ENCODE assay signal across 14 cellular contexts in genomic region chr15:51108933-51109550, GRCh38. TPM values are rescaled to one million over a fixed set of nuclear protein-coding genes. Genes with fewer than 3 reads are reported as not detected.
DNase-seq lines count a peak whose midpoint lies in the region; ATAC-seq and TF ChIP-seq lines count a peak whose summit lies in the region.
"Had no signal": no experiment of that assay in that cellular context is flagged by ENCODE, and none has a peak within 500 bp of the region (broad histone marks: within the 10 kb centered on the region; RNA-seq: fewer than 3 reads in every experiment).

No MANE protein-coding gene starts in this region.

- DNase-seq in AG04449 (ENCODE audit: low read depth, low spot score) (peak; percentile 67), NCI-H226 (peak; percentile 70), fibroblast of mammary gland (ENCODE audit: low read depth) (peak; percentile 93), osteoblast (ENCODE audit: insufficient read length, low spot score, missing footprints) (peak; percentile 71), T1000 (lab: John Stamatoyannopoulos, UW) (no peak), GM19240 (ENCODE audit: insufficient read length, low spot score) (no peak), NCI-H1930 (lab: John Stamatoyannopoulos, UW) (no peak)
- DNase-seq: activated T-cell treated with anti-CD3 and anti-CD28 coated beads, Interleukin-2, amount 50 U/mL, for 48 hours; colonic mucosa; NCI-H2171 treated with DMSO at 0.1 percent for 48 hours had no signal

- H3K27me3 ChIP-seq in osteoblast (ENCODE audit: insufficient read depth, low read length) = no peaks in the 10 kb centered on the region
- H3K27me3 ChIP-seq: colonic mucosa had no signal

- CTCF ChIA-PET in AG04449 (lab: Yijun Ruan, JAX) = interaction anchor here (0.9 to 5.3 kb wide), 4 partner anchors 10 to 54 kb away, joined by 3 to 24 read pairs (median 4); no protein-coding TSS in a partner anchor

- POLR2A ChIA-PET in AG04449 (lab: Yijun Ruan, JAX) = interaction anchor here (0.8 to 1.1 kb wide), 3 partner anchors 10 to 12 kb away, joined by 3 to 5 read pairs (median 5); no protein-coding TSS in a partner anchor

- ATAC-seq in GM18519 (IDR thresholded peaks at IDR 0.05; ENCODE audit: low FRiP score, unreplicated experiment) = no peak

- H4K20me1 ChIP-seq in osteoblast (ENCODE audit: insufficient read depth, low read length) = no peaks in the 10 kb centered on the region

- H3K36me3 ChIP-seq in osteoblast (ENCODE audit: insufficient read depth, low read length) = no peaks in the 10 kb centered on the region
- H3K36me3 ChIP-seq: colonic mucosa had no signal

- H3K9me3 ChIP-seq in osteoblast (ENCODE audit: low read depth, low read length) = no peaks in the 10 kb centered on the region
- H3K9me3 ChIP-seq: colonic mucosa had no signal

- no peak for TF ChIP-seq CTCF in AG04449 (IDR thresholded peaks at IDR 0.05; ENCODE audit: insufficient read depth, low read length, missing control alignments)
- no peak for TF ChIP-seq CTCF in fibroblast of mammary gland (conservative IDR thresholded peaks at IDR 0.05; ENCODE audit: control insufficient read depth, insufficient read depth, low read depth, low read length)
- no peak for TF ChIP-seq CTCF in osteoblast (IDR thresholded peaks at IDR 0.05; ENCODE audit: extremely low read depth, low read depth, low read length)

- peak overlapping the region; percentile 44 for H2AFZ ChIP-seq in osteoblast (ENCODE audit: low read length)
- H2AFZ ChIP-seq: hepatocyte had no signal

- H3K79me2 ChIP-seq in osteoblast (ENCODE audit: insufficient read depth, low read length) = no peaks in the 10 kb centered on the region
- H3K79me2 ChIP-seq: hepatocyte had no signal

- peak overlapping the region; percentile 74 for H3K4me2 ChIP-seq in osteoblast (ENCODE audit: insufficient read depth, low read length)
- H3K4me2 ChIP-seq: hepatocyte had no signal

- H3K4me3 ChIP-seq in AG04449 (ENCODE audit: low read depth, low read length) (no peak overlapping the region), fibroblast of mammary gland (ENCODE audit: control insufficient read depth, low read depth, low read length) (no peak overlapping the region), osteoblast (ENCODE audit: insufficient read depth, low read length) (peak overlapping the region; percentile 45)
- H3K4me3 ChIP-seq: colonic mucosa, hepatocyte had no signal

- peaks cover 35% of the 10 kb centered on the region for H3K4me1 ChIP-seq in osteoblast (ENCODE audit: insufficient read depth, low read length)
- H3K4me1 ChIP-seq: colonic mucosa had no signal

- peak overlapping the region; percentile 85 for H3K27ac ChIP-seq in osteoblast (ENCODE audit: low read depth, low read length)
- H3K27ac ChIP-seq: colonic mucosa, hepatocyte, VCaP had no signal

RNA-seq across cellular contexts. Expression of gene TNFAIP8L3, which starts 14.3 kb away (rescaled TPM):
- 8.3 and 11.2 TPM in 2 replicates for total RNA-seq in osteoblast
- total RNA-seq: G401 had no signal

Comparison
In these comparisons a context has a peak if more than half of its experiments do, and no peak if none do; other contexts are left out.
1. DNase-seq: peak in AG04449 (single experiment), NCI-H226 (single experiment), fibroblast of mammary gland (single experiment) and osteoblast (single experiment); none in T1000 (single experiment), GM19240 (single experiment) and NCI-H1930 (0 of 2).